Comparison of ENCODE assay signal across 1 cellular context in the genomic region with DNA sequence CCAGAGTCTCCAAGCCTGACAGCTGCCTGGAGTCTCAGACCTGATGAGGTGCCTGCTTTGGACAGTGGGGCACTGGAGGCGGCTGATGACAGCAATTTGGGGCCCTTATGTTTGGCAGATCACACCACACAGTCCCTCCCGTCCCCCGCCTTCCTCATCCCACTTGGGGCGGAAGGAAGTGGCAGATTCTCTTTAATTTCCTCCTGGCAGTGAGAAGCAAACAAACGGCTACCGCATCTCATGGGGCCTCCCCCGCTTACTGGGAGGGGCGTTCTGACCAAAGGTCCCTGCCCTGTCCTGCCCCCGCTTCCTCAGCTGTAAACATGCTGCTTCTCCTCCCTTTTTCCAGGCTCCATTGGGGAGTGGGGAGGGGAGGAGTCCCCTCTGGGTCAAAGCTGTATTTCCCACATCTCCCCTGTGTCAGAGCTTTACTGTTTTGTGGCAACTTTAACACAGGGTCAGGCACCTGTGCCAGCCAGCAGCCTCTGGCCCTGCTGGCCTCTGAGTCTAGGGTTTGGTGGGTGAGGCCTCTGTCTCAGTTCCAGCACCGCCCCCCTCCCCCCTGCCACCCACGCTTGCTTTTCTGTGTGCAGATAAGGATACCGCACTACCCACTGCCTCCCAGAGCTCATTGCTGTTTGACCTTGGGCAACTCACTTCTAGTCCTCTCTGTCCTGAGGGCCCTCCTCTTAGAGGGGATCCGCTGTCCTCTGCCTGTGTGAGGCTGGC.
TF ChIP-seq lines count a peak whose summit lies in the region.

No MANE protein-coding gene starts in this region.

TF ChIP-seq in SK-N-SH treated with all-trans-retinoic acid at 6 μM for 48 hours, 23 proteins besides CTCF, POLR2A, EP300 and RAD21 (continued from another document):
- TF ChIP-seq, protein P1, sequence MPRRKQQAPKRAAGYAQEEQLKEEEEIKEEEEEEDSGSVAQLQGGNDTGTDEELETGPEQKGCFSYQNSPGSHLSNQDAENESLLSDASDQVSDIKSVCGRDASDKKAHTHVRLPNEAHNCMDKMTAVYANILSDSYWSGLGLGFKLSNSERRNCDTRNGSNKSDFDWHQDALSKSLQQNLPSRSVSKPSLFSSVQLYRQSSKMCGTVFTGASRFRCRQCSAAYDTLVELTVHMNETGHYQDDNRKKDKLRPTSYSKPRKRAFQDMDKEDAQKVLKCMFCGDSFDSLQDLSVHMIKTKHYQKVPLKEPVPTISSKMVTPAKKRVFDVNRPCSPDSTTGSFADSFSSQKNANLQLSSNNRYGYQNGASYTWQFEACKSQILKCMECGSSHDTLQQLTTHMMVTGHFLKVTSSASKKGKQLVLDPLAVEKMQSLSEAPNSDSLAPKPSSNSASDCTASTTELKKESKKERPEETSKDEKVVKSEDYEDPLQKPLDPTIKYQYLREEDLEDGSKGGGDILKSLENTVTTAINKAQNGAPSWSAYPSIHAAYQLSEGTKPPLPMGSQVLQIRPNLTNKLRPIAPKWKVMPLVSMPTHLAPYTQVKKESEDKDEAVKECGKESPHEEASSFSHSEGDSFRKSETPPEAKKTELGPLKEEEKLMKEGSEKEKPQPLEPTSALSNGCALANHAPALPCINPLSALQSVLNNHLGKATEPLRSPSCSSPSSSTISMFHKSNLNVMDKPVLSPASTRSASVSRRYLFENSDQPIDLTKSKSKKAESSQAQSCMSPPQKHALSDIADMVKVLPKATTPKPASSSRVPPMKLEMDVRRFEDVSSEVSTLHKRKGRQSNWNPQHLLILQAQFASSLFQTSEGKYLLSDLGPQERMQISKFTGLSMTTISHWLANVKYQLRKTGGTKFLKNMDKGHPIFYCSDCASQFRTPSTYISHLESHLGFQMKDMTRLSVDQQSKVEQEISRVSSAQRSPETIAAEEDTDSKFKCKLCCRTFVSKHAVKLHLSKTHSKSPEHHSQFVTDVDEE (CRISPR knock-in tag; IDR thresholded peaks at IDR 0.05) = no peak
- TF ChIP-seq, protein P2, sequence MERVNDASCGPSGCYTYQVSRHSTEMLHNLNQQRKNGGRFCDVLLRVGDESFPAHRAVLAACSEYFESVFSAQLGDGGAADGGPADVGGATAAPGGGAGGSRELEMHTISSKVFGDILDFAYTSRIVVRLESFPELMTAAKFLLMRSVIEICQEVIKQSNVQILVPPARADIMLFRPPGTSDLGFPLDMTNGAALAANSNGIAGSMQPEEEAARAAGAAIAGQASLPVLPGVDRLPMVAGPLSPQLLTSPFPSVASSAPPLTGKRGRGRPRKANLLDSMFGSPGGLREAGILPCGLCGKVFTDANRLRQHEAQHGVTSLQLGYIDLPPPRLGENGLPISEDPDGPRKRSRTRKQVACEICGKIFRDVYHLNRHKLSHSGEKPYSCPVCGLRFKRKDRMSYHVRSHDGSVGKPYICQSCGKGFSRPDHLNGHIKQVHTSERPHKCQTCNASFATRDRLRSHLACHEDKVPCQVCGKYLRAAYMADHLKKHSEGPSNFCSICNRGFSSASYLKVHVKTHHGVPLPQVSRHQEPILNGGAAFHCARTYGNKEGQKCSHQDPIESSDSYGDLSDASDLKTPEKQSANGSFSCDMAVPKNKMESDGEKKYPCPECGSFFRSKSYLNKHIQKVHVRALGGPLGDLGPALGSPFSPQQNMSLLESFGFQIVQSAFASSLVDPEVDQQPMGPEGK (CRISPR knock-in tag; IDR thresholded peaks at IDR 0.05; ENCODE audit: borderline replicate concordance) = no peak
- TF ChIP-seq OSR1 (CRISPR knock-in tag; IDR thresholded peaks at IDR 0.05) = no peak
- no peak for TF ChIP-seq ESRRG (CRISPR knock-in tag; IDR thresholded peaks at IDR 0.05)
- no peak for TF ChIP-seq ISL1 (CRISPR knock-in tag; IDR thresholded peaks at IDR 0.05)
- no peak for TF ChIP-seq BACH2 (CRISPR knock-in tag; IDR thresholded peaks at IDR 0.05; ENCODE audit: borderline replicate concordance)
- TF ChIP-seq, protein P3, sequence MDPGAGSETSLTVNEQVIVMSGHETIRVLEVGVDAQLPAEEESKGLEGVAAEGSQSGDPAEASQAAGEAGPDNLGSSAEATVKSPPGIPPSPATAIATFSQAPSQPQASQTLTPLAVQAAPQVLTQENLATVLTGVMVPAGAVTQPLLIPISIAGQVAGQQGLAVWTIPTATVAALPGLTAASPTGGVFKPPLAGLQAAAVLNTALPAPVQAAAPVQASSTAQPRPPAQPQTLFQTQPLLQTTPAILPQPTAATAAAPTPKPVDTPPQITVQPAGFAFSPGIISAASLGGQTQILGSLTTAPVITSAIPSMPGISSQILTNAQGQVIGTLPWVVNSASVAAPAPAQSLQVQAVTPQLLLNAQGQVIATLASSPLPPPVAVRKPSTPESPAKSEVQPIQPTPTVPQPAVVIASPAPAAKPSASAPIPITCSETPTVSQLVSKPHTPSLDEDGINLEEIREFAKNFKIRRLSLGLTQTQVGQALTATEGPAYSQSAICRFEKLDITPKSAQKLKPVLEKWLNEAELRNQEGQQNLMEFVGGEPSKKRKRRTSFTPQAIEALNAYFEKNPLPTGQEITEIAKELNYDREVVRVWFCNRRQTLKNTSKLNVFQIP (CRISPR knock-in tag; IDR thresholded peaks at IDR 0.05; ENCODE audit: borderline replicate concordance, low read depth) = no peak
